Comparison of ENCODE assay signal across 20 cellular contexts in the genomic region with DNA sequence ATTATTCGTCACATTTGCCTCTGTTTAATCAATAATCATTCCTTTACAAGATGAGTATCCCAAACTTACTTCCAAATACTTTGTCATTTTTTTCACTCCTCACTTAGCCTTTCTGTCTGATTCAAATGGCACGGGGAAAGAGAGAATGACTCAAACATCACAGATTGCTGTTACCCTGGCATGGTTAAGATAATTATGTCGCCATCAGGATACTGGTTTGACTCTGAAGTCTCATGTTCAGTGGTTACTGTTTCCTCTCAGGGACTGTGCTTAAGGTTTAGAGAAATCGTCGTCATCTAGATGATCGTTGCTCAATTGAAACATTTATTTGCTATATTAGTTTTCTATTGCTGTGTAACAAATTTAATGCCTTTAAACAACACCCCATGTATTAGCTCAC. TPM values are rescaled to one million over a fixed set of nuclear protein-coding genes. Genes with fewer than 3 reads are reported as not detected.
A peak's percentile ranks its signal among the peaks of the same experiment; 100 is the strongest.
DNase-seq lines count a peak whose midpoint lies in the region; ATAC-seq and TF ChIP-seq lines count a peak whose summit lies in the region.
"Had no signal": no experiment of that assay in that cellular context is flagged by ENCODE, and none has a peak within 500 bp of the region (broad histone marks: within the 10 kb centered on the region; RNA-seq: fewer than 3 reads in every experiment).

No MANE protein-coding gene starts in this region.

- H3K4me3 Mint-ChIP-seq in activated CD8-positive, alpha-beta T cell treated with anti-CD3 and anti-CD28 coated beads for 36 hours = no peak overlapping the region
- H3K4me3 Mint-ChIP-seq in activated CD8-positive, alpha-beta T cell treated with anti-CD3 and anti-CD28 coated beads, Interleukin-2, amount 10 ng/mL, durations not matched to agents 7 days and 5 days = no peak overlapping the region
- no peak overlapping the region for H3K4me3 Mint-ChIP-seq in GM23338
- H3K4me3 Mint-ChIP-seq: CD8-positive, alpha-beta T cell had no signal

- ATAC-seq in activated CD8-positive, alpha-beta T cell treated with anti-CD3 and anti-CD28 coated beads for 36 hours = peak; percentile 25
- no peak for ATAC-seq in activated CD8-positive, alpha-beta T cell treated with anti-CD3 and anti-CD28 coated beads, Interleukin-2, amount 10 ng/mL, durations not matched to agents 7 days and 5 days
- ATAC-seq in GM23338 = no peak
- peak; percentile 72 for ATAC-seq in stimulated activated naive CD8-positive, alpha-beta T cell treated with anti-CD3 and anti-CD28 coated beads, Interleukin-15, Interleukin-2, amounts not matched to agents 100 U/mL and 50 U/mL, for 24 hours
- no peak for ATAC-seq in HG03460 (IDR thresholded peaks at IDR 0.05; ENCODE audit: unreplicated experiment)
- ATAC-seq: CD8-positive, alpha-beta T cell; K562 had no signal

- peak overlapping the region; percentile 29; the same call in 1 of the 2 replicates for H2AFZ ChIP-seq in GM23338

- H3F3A ChIP-seq in GM23338 (replicated peaks; ENCODE audit: low read depth) = no peaks in the 10 kb centered on the region

- peaks cover 9% of the 10 kb centered on the region for H3K4me1 ChIP-seq in GM23338 (ENCODE audit: insufficient read depth)
- H3K4me1 ChIP-seq: BLaER1 had no signal

- H3K4me1 Mint-ChIP-seq in activated CD8-positive, alpha-beta T cell treated with anti-CD3 and anti-CD28 coated beads for 36 hours (ENCODE audit: low read depth) = peaks cover 10% of the 10 kb centered on the region
- H3K4me1 Mint-ChIP-seq in activated CD8-positive, alpha-beta T cell treated with anti-CD3 and anti-CD28 coated beads, Interleukin-2, amount 10 ng/mL, durations not matched to agents 7 days and 5 days (ENCODE audit: low read depth) = peaks cover 2% of the 10 kb centered on the region
- peaks cover 24% of the 10 kb centered on the region for H3K4me1 Mint-ChIP-seq in GM23338

- no peak overlapping the region for H3K4me2 ChIP-seq in GM23338
- H3K4me2 ChIP-seq: BLaER1 had no signal

- H3K9me3 Mint-ChIP-seq in activated CD8-positive, alpha-beta T cell treated with anti-CD3 and anti-CD28 coated beads for 36 hours = no peaks in the 10 kb centered on the region
- no peaks in the 10 kb centered on the region for H3K9me3 Mint-ChIP-seq in activated CD8-positive, alpha-beta T cell treated with anti-CD3 and anti-CD28 coated beads, Interleukin-2, amount 10 ng/mL, durations not matched to agents 7 days and 5 days (ENCODE audit: insufficient read depth)
- no peaks in the 10 kb centered on the region for H3K9me3 Mint-ChIP-seq in GM23338
- H3K9me3 Mint-ChIP-seq: CD8-positive, alpha-beta T cell had no signal

- H3K27me3 Mint-ChIP-seq in activated CD8-positive, alpha-beta T cell treated with anti-CD3 and anti-CD28 coated beads for 36 hours = no peaks in the 10 kb centered on the region
- H3K27me3 Mint-ChIP-seq in activated CD8-positive, alpha-beta T cell treated with anti-CD3 and anti-CD28 coated beads, Interleukin-2, amount 10 ng/mL, durations not matched to agents 7 days and 5 days (ENCODE audit: low read depth) = peaks cover 10% of the 10 kb centered on the region
- peaks cover 3% of the 10 kb centered on the region for H3K27me3 Mint-ChIP-seq in GM23338 (ENCODE audit: insufficient read depth, low read depth, poor library complexity)

- no peaks in the 10 kb centered on the region for H3K79me2 ChIP-seq in GM23338 (replicated peaks; ENCODE audit: insufficient read depth)

- H4K20me1 ChIP-seq in GM23338 (replicated peaks; ENCODE audit: insufficient read depth) = no peaks in the 10 kb centered on the region
- H4K20me1 ChIP-seq: BLaER1 had no signal

- no peaks in the 10 kb centered on the region for H3K27me3 ChIP-seq in GM23338 (ENCODE audit: insufficient read depth)
- H3K27me3 ChIP-seq: BLaER1 had no signal

- H3K36me3 Mint-ChIP-seq in activated CD8-positive, alpha-beta T cell treated with anti-CD3 and anti-CD28 coated beads for 36 hours (ENCODE audit: low read depth) = no peaks in the 10 kb centered on the region
- H3K36me3 Mint-ChIP-seq in activated CD8-positive, alpha-beta T cell treated with anti-CD3 and anti-CD28 coated beads, Interleukin-2, amount 10 ng/mL, durations not matched to agents 7 days and 5 days (ENCODE audit: low read depth) = no peaks in the 10 kb centered on the region
- H3K36me3 Mint-ChIP-seq in GM23338 (ENCODE audit: low read depth) = no peaks in the 10 kb centered on the region
- H3K36me3 Mint-ChIP-seq: CD8-positive, alpha-beta T cell had no signal

- intact Hi-C loops in activated CD8-positive, alpha-beta T cell treated with anti-CD3 and anti-CD28 coated beads for 36 hours (cut with micrococcal nuclease) = no loop called here

- no peaks in the 10 kb centered on the region for H3K36me3 ChIP-seq in GM23338 (ENCODE audit: insufficient read depth)
- H3K36me3 ChIP-seq: BLaER1 had no signal

- CTCF ChIA-PET in activated CD8-positive, alpha-beta T cell treated with anti-CD3 and anti-CD28 coated beads for 36 hours (lab: Charles Lee) = interaction anchor here (1.4 kb wide), 1 partner anchor 104 kb away, joined by 6 read pairs; no protein-coding TSS in a partner anchor
- CTCF ChIA-PET in activated CD8-positive, alpha-beta T cell treated with anti-CD3 and anti-CD28 coated beads, Interleukin-2, amount 10 ng/mL, durations not matched to agents 7 days and 5 days (lab: Charles Lee) = interaction anchor here (1.0 to 1.4 kb wide), 3 partner anchors 10 to 103 kb away, joined by 3 to 4 read pairs (median 4); no protein-coding TSS in a partner anchor

- no peak for DNase-seq in activated CD8-positive, alpha-beta T cell treated with anti-CD3 and anti-CD28 coated beads for 36 hours
- no peak for DNase-seq in activated CD8-positive, alpha-beta T cell treated with anti-CD3 and anti-CD28 coated beads, Interleukin-2, amount 10 ng/mL, durations not matched to agents 7 days and 5 days
- DNase-seq in GM23338 (ENCODE audit: low spot score) (no peak), amniotic epithelial cell (ENCODE audit: low read depth) (peak; percentile 30), NCI-H146 (lab: John Stamatoyannopoulos, UW) (no peak), NCI-H2029 (lab: John Stamatoyannopoulos, UW) (no peak)
- no peak for DNase-seq in stimulated activated naive CD8-positive, alpha-beta T cell treated with anti-CD3 and anti-CD28 coated beads, Interleukin-15, Interleukin-2, amounts not matched to agents 100 U/mL and 50 U/mL, for 24 hours
- DNase-seq: CD8-positive, alpha-beta T cell; DMS79; GOT3; NCI-H1417 treated with DMSO at 0.1 percent for 48 hours; NCI-H2029 treated with DMSO at 0.1 percent for 48 hours; NCI-H2171 treated with DMSO at 0.1 percent for 48 hours; NCI-H446 treated with DMSO at 0.1 percent for 48 hours; NCI-H748 treated with DMSO at 0.1 percent for 48 hours; RPMI8226; SIG-M5 had no signal

- H3K9me2 ChIP-seq in GM23338 (ENCODE audit: insufficient read depth) = no peaks in the 10 kb centered on the region

- POLR2A ChIA-PET in activated CD8-positive, alpha-beta T cell treated with anti-CD3 and anti-CD28 coated beads for 36 hours (lab: Charles Lee) = no interaction called here
- POLR2A ChIA-PET in activated CD8-positive, alpha-beta T cell treated with anti-CD3 and anti-CD28 coated beads, Interleukin-2, amount 10 ng/mL, durations not matched to agents 7 days and 5 days (lab: Charles Lee) = no interaction called here

- TF ChIP-seq CTCF in activated CD8-positive, alpha-beta T cell treated with anti-CD3 and anti-CD28 coated beads for 36 hours (IDR thresholded peaks at IDR 0.05) = no peak
- no peak for TF ChIP-seq CTCF in GM23338 (conservative IDR thresholded peaks at IDR 0.05; ENCODE audit: low read depth in 2 of 2)

- H3K27ac ChIP-seq in GM23338 (ENCODE audit: low read depth) = no peak overlapping the region
- H3K27ac ChIP-seq: BLaER1 had no signal

- no peak overlapping the region for H3K27ac Mint-ChIP-seq in activated CD8-positive, alpha-beta T cell treated with anti-CD3 and anti-CD28 coated beads for 36 hours
- H3K27ac Mint-ChIP-seq in activated CD8-positive, alpha-beta T cell treated with anti-CD3 and anti-CD28 coated beads, Interleukin-2, amount 10 ng/mL, durations not matched to agents 7 days and 5 days = no peak overlapping the region
- no peak overlapping the region; the same call in 1 of the 2 replicates for H3K27ac Mint-ChIP-seq in GM23338
- H3K27ac Mint-ChIP-seq: CD8-positive, alpha-beta T cell had no signal

- H3K4me3 ChIP-seq in GM23338 = no peak overlapping the region
- H3K4me3 ChIP-seq: BLaER1, K562 had no signal

TF ChIP-seq in GM23338, 12 proteins besides CTCF, POLR2A, EP300 and RAD21 (continues in another document):
- TF ChIP-seq ZNF114 (CRISPR knock-in tag; IDR thresholded peaks at IDR 0.05) (no peak), ZNF331 (CRISPR knock-in tag; IDR thresholded peaks at IDR 0.05; ENCODE audit: low read depth) (no peak), NANOG (IDR thresholded peaks at IDR 0.05; ENCODE audit: borderline replicate concordance) (no peak)
- TF ChIP-seq, protein P1, sequence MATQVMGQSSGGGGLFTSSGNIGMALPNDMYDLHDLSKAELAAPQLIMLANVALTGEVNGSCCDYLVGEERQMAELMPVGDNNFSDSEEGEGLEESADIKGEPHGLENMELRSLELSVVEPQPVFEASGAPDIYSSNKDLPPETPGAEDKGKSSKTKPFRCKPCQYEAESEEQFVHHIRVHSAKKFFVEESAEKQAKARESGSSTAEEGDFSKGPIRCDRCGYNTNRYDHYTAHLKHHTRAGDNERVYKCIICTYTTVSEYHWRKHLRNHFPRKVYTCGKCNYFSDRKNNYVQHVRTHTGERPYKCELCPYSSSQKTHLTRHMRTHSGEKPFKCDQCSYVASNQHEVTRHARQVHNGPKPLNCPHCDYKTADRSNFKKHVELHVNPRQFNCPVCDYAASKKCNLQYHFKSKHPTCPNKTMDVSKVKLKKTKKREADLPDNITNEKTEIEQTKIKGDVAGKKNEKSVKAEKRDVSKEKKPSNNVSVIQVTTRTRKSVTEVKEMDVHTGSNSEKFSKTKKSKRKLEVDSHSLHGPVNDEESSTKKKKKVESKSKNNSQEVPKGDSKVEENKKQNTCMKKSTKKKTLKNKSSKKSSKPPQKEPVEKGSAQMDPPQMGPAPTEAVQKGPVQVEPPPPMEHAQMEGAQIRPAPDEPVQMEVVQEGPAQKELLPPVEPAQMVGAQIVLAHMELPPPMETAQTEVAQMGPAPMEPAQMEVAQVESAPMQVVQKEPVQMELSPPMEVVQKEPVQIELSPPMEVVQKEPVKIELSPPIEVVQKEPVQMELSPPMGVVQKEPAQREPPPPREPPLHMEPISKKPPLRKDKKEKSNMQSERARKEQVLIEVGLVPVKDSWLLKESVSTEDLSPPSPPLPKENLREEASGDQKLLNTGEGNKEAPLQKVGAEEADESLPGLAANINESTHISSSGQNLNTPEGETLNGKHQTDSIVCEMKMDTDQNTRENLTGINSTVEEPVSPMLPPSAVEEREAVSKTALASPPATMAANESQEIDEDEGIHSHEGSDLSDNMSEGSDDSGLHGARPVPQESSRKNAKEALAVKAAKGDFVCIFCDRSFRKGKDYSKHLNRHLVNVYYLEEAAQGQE (IDR thresholded peaks at IDR 0.05; ENCODE audit: unreplicated experiment) = no peak

RNA-seq across cellular contexts. Expression of a gene that starts 45.2 kb away (rescaled TPM):
- 100 to 1,000 TPM; 115 to 117 TPM for total RNA-seq in activated CD8-positive, alpha-beta T cell treated with anti-CD3 and anti-CD28 coated beads for 36 hours
- total RNA-seq in activated CD8-positive, alpha-beta T cell treated with anti-CD3 and anti-CD28 coated beads, Interleukin-2, amount 10 ng/mL, durations not matched to agents 7 days and 5 days = 100 to 1,000 TPM; 104 to 106 TPM
- 117 and 137 TPM in 2 replicates for total RNA-seq in GM23338 (2014; rRNA removed; shearing (Covaris generic))
- 31.1 and 33.1 TPM in 2 replicates for polyA plus RNA-seq in GM23338 (2016; fragmentation: Nextera tagmentation; extraction: Ambion mirVana)

Comparison
In these comparisons a context has a peak if more than half of its experiments do, and no peak if none do; other contexts are left out.
1. ATAC-seq: peak in activated CD8-positive, alpha-beta T cell treated with anti-CD3 and anti-CD28 coated beads for 36 hours (single experiment) and stimulated activated naive CD8-positive, alpha-beta T cell treated with anti-CD3 and anti-CD28 coated beads, Interleukin-15, Interleukin-2, amounts not matched to agents 100 U/mL and 50 U/mL, for 24 hours (single experiment); none in activated CD8-positive, alpha-beta T cell treated with anti-CD3 and anti-CD28 coated beads, Interleukin-2, amount 10 ng/mL, durations not matched to agents 7 days and 5 days (single experiment), GM23338 (single experiment) and HG03460 (single experiment).